Comparison of ENCODE assay signal across 20 cellular contexts in genomic region chr13:43335669-43336068, GRCh38.
DNase-seq lines count a peak whose midpoint lies in the region; ATAC-seq, FAIRE-seq and TF ChIP-seq lines count a peak whose summit lies in the region.
"Had no signal": no experiment of that assay in that cellular context is flagged by ENCODE, and none has a peak within 500 bp of the region (broad histone marks: within the 10 kb centered on the region; RNA-seq: fewer than 3 reads in every experiment).

No MANE protein-coding gene starts in this region.

- CTCF ChIA-PET in PC-3 (lab: Charles Lee): no interaction called here

- no peak overlapping the region for H2AFZ ChIP-seq in PC-3 (ENCODE audit: low read length)

- H3K4me3 ChIP-seq in esophagus muscularis mucosa (peak overlapping the region in 1 of 4 donors; percentile 13), sigmoid colon (no peak overlapping the region), tibial nerve (no peak overlapping the region), small intestine (ENCODE audit: low read depth in 1 of 2, low read length in 2 of 2) (no peak overlapping the region), PC-3 (ENCODE audit: low read length) (no peak overlapping the region)
- H3K4me3 ChIP-seq: A549; BLaER1 treated with 17β-estradiol and CSF1 and Interleukin-3, amounts not matched to agents 10 nM and 100 nM had no signal

- no peaks in the 10 kb centered on the region for H3F3A ChIP-seq in PC-3 (ENCODE audit: low read length, unreplicated experiment)

- H3K27ac ChIP-seq in esophagus muscularis mucosa (replicated peaks in 1 of 4) (peak overlapping the region; percentile 74 to 84 (median 82)), sigmoid colon (peak overlapping the region; percentile 39 to 73 (median 58)), tibial nerve (peak overlapping the region in 1 of 4 donors; percentile 5), small intestine (ENCODE audit: low read depth in 1 of 2, low read length in 1 of 2) (no peak overlapping the region), PC-3 (ENCODE audit: low read length) (no peak overlapping the region)
- H3K27ac ChIP-seq: 22Rv1; A549; BLaER1 treated with 17β-estradiol and CSF1 and Interleukin-3, amounts not matched to agents 10 nM and 100 nM; C4-2B had no signal

- H3K79me2 ChIP-seq in PC-3 (ENCODE audit: low read length): no peaks in the 10 kb centered on the region

- H3K4me2 ChIP-seq in PC-3 (ENCODE audit: low read length): no peak overlapping the region
- H3K4me2 ChIP-seq: A549; BLaER1 treated with 17β-estradiol and CSF1 and Interleukin-3, amounts not matched to agents 10 nM and 100 nM had no signal

- no peaks in the 10 kb centered on the region for H3K27me3 ChIP-seq in esophagus muscularis mucosa
- H3K27me3 ChIP-seq in sigmoid colon: no peaks in the 10 kb centered on the region
- no peaks in the 10 kb centered on the region for H3K27me3 ChIP-seq in tibial nerve
- H3K27me3 ChIP-seq in small intestine (ENCODE audit: control insufficient read depth in 2 of 2, insufficient read depth in 2 of 2, low read length in 2 of 2): peaks cover 0 to 5% of the 10 kb centered on the region in 2 donors
- H3K27me3 ChIP-seq in PC-3 (ENCODE audit: low read length): no peaks in the 10 kb centered on the region
- H3K27me3 ChIP-seq: BLaER1 treated with 17β-estradiol and CSF1 and Interleukin-3, amounts not matched to agents 10 nM and 100 nM had no signal

- H3K4me1 ChIP-seq in esophagus muscularis mucosa: peaks cover 11 to 93% (median 84%) of the 10 kb centered on the region in 4 donors
- H3K4me1 ChIP-seq in sigmoid colon: peaks cover 0 to 39% (median 33%) of the 10 kb centered on the region in 4 donors
- H3K4me1 ChIP-seq in tibial nerve: peaks cover 0 to 9% (median 0%) of the 10 kb centered on the region in 4 donors
- H3K4me1 ChIP-seq in small intestine (ENCODE audit: control insufficient read depth in 2 of 2, insufficient read depth in 1 of 2, low read depth in 1 of 2, low read length in 1 of 2): no peaks in the 10 kb centered on the region
- H3K4me1 ChIP-seq in PC-3 (ENCODE audit: insufficient read depth, low read length): no peaks in the 10 kb centered on the region
- H3K4me1 ChIP-seq: A549, Caco-2 had no signal

- H3K9me2 ChIP-seq in PC-3 (replicated peaks; ENCODE audit: low read length): no peaks in the 10 kb centered on the region

- H3K9ac ChIP-seq in PC-3 (ENCODE audit: low read length): no peak overlapping the region
- H3K9ac ChIP-seq: BLaER1 treated with 17β-estradiol and CSF1 and Interleukin-3, amounts not matched to agents 10 nM and 100 nM had no signal

- intact Hi-C loops in esophagus muscularis mucosa (cut with DNase I) (no loop called here), sigmoid colon (cut with DNase I) (no loop called here), PC-3 (cut with micrococcal nuclease) (no loop called here)

- BruUV-seq in PC-3 (replicated peaks; lab: Mats Ljungman, UMichigan): no TSS peak

- no peak for DNase-seq in esophagus muscularis mucosa (ENCODE audit: extremely low spot score)
- DNase-seq in sigmoid colon: no peak
- no peak for DNase-seq in tibial nerve (ENCODE audit: low spot score in 2 of 2)
- DNase-seq in small intestine: no peak
- no peak for DNase-seq in PC-3
- DNase-seq: AML-193; Caco-2; Calu3; CD4-positive, alpha-beta T cell; CD8-positive, alpha-beta T cell; DMS79 treated with DMSO at 0.1 percent for 48 hours; GF-D8 had no signal

- no peaks in the 10 kb centered on the region for H3K36me3 ChIP-seq in esophagus muscularis mucosa
- H3K36me3 ChIP-seq in sigmoid colon: no peaks in the 10 kb centered on the region
- H3K36me3 ChIP-seq in tibial nerve: no peaks in the 10 kb centered on the region
- H3K36me3 ChIP-seq in small intestine (ENCODE audit: control insufficient read depth in 2 of 2, insufficient read depth in 2 of 2, low read length in 2 of 2): no peaks in the 10 kb centered on the region
- no peaks in the 10 kb centered on the region for H3K36me3 ChIP-seq in PC-3 (ENCODE audit: low read depth, low read length)
- H3K36me3 ChIP-seq: BLaER1 treated with 17β-estradiol and CSF1 and Interleukin-3, amounts not matched to agents 10 nM and 100 nM had no signal

- ATAC-seq in PC-3: no peak
- ATAC-seq: A549; CD8-positive, alpha-beta T cell had no signal

- H4K20me1 ChIP-seq in PC-3 (ENCODE audit: low read length): no peaks in the 10 kb centered on the region
- H4K20me1 ChIP-seq: BLaER1 treated with 17β-estradiol and CSF1 and Interleukin-3, amounts not matched to agents 10 nM and 100 nM had no signal

- TF ChIP-seq EP300 in esophagus muscularis mucosa (IDR thresholded peaks at IDR 0.05) (peak; percentile 74), sigmoid colon (IDR thresholded peaks at IDR 0.05) (peak in 2 of 4 donors; percentile 34 to 82), tibial nerve (IDR thresholded peaks at IDR 0.05) (peak; percentile 31 to 44)

- WGBS in esophagus muscularis mucosa: 29% methylated on average over 1 of the region's 1 CpG
- 73 to 74% methylated on average over 1 of the region's 1 CpG for WGBS in sigmoid colon, 2 donors
- WGBS in tibial nerve, 2 donors: 48 to 52% methylated on average over 1 of the region's 1 CpG
- WGBS in small intestine, 3 donors: 39 to 64% (median 50%) methylated on average over 1 of the region's 1 CpG

- TF ChIP-seq POLR2A in esophagus muscularis mucosa (IDR thresholded peaks at IDR 0.05; ENCODE audit: low read depth) (no peak), sigmoid colon (IDR thresholded peaks at IDR 0.05) (no peak), tibial nerve (IDR thresholded peaks at IDR 0.05) (no peak)

- no peak for TF ChIP-seq CTCF in esophagus muscularis mucosa (IDR thresholded peaks at IDR 0.05)
- no peak for TF ChIP-seq CTCF in sigmoid colon (IDR thresholded peaks at IDR 0.05)
- TF ChIP-seq CTCF in tibial nerve (IDR thresholded peaks at IDR 0.05): no peak
- no peak for TF ChIP-seq CTCF in PC-3 (conservative IDR thresholded peaks at IDR 0.05; ENCODE audit: low read depth, low read length)

- POLR2A ChIA-PET in PC-3 (lab: Charles Lee; ENCODE audit: unreplicated experiment): no interaction called here

- FAIRE-seq in small intestine (lab: Jason Lieb, UNC): no peak
- FAIRE-seq: A549, D721Med, G401.6, GM12891, GM18507 had no signal

- H3K9me3 ChIP-seq in esophagus muscularis mucosa: no peaks in the 10 kb centered on the region
- no peaks in the 10 kb centered on the region for H3K9me3 ChIP-seq in sigmoid colon
- no peaks in the 10 kb centered on the region for H3K9me3 ChIP-seq in tibial nerve
- H3K9me3 ChIP-seq in small intestine (ENCODE audit: control insufficient read depth, low read depth): no peaks in the 10 kb centered on the region
- no peaks in the 10 kb centered on the region for H3K9me3 ChIP-seq in PC-3 (ENCODE audit: low read length)
- H3K9me3 ChIP-seq: A549; BLaER1 treated with 17β-estradiol and CSF1 and Interleukin-3, amounts not matched to agents 10 nM and 100 nM; Caco-2 had no signal

Comparison
In these comparisons a context has a peak if more than half of its experiments do, and no peak if none do; other contexts are left out.
1. H3K27ac ChIP-seq: peak in esophagus muscularis mucosa (4 of 4) and sigmoid colon (4 of 4); none in small intestine (0 of 2) and PC-3 (single experiment).